In genomic region chr7:30396379-30396778, GRCh38 we compare ENCODE assay signal across 17 cellular contexts.
DNase-seq lines count a peak whose midpoint lies in the region; ATAC-seq and TF ChIP-seq lines count a peak whose summit lies in the region.
"Had no signal": no experiment of that assay in that cellular context is flagged by ENCODE, and none has a peak within 500 bp of the region (broad histone marks: within the 10 kb centered on the region; RNA-seq: fewer than 3 reads in every experiment).

No MANE protein-coding gene starts in this region.

- no peaks in the 10 kb centered on the region for H3K9me3 ChIP-seq in Karpas-422 (ENCODE audit: low read length)
- H3K9me3 ChIP-seq: pancreas had no signal

- no peak overlapping the region for H3K4me2 ChIP-seq in Karpas-422 (ENCODE audit: low read depth, low read length, poor library complexity, severe bottlenecking)

- peak; percentile 9 for DNase-seq in activated naive CD4-positive, alpha-beta T cell treated with anti-CD3 and anti-CD28 coated beads for 36 hours
- DNase-seq in activated naive CD4-positive, alpha-beta T cell treated with anti-CD3 and anti-CD28 coated beads, Interleukin-2, amount 50 U/mL, for 16 hours: no peak
- DNase-seq in Kasumi-1 (lab: John Stamatoyannopoulos, UW) (peak; percentile 64 to 78), astrocyte of the spinal cord (ENCODE audit: low read depth, low spot score) (no peak), osteocyte (ENCODE audit: extremely low spot score, unreplicated experiment) (no peak), Karpas-422 (no peak)
- DNase-seq: effector CD8-positive, alpha-beta T cell; H7; mesenchymal stem cell; NCI-H2081 treated with DMSO at 0.1 percent for 48 hours; pancreas; stimulated activated CD4-positive, alpha-beta T cell treated with anti-CD3 and anti-CD28 coated beads, Interleukin-1b, Interleukin-23, amount 100 ng/mL, for 48 hours; stimulated activated naive CD4-positive, alpha-beta T cell had no signal

- H3K36me3 Mint-ChIP-seq in activated naive CD4-positive, alpha-beta T cell treated with anti-CD3 and anti-CD28 coated beads for 36 hours (ENCODE audit: low read depth): no peaks in the 10 kb centered on the region
- no peaks in the 10 kb centered on the region for H3K36me3 Mint-ChIP-seq in osteocyte (ENCODE audit: unreplicated experiment)

- CTCF ChIA-PET in activated naive CD4-positive, alpha-beta T cell treated with anti-CD3 and anti-CD28 coated beads for 36 hours (lab: Charles Lee): no interaction called here

- H3K27ac Mint-ChIP-seq in activated naive CD4-positive, alpha-beta T cell treated with anti-CD3 and anti-CD28 coated beads for 36 hours: no peak overlapping the region
- no peak overlapping the region for H3K27ac Mint-ChIP-seq in osteocyte (ENCODE audit: unreplicated experiment)

- no peaks in the 10 kb centered on the region for H3K4me1 Mint-ChIP-seq in activated naive CD4-positive, alpha-beta T cell treated with anti-CD3 and anti-CD28 coated beads for 36 hours (ENCODE audit: low read depth)
- no peaks in the 10 kb centered on the region for H3K4me1 Mint-ChIP-seq in osteocyte (ENCODE audit: unreplicated experiment)

- H3K4me3 ChIP-seq in astrocyte of the spinal cord (ENCODE audit: low read depth, low read length): no peak overlapping the region
- no peak overlapping the region for H3K4me3 ChIP-seq in Karpas-422 (ENCODE audit: low read length)
- H3K4me3 ChIP-seq: pancreas had no signal

- peak; percentile 19 for TF ChIP-seq CTCF in astrocyte of the spinal cord (IDR thresholded peaks at IDR 0.05; ENCODE audit: low read depth, low read length)
- peak; percentile 35 for TF ChIP-seq CTCF in osteocyte (IDR thresholded peaks at IDR 0.05)

- peaks cover 17% of the 10 kb centered on the region for H3K4me1 ChIP-seq in Karpas-422 (ENCODE audit: low read length)
- H3K4me1 ChIP-seq: pancreas had no signal

- no peaks in the 10 kb centered on the region for H4K20me1 ChIP-seq in Karpas-422 (ENCODE audit: insufficient read depth, low read depth, low read length)

- H3K27me3 Mint-ChIP-seq in activated naive CD4-positive, alpha-beta T cell treated with anti-CD3 and anti-CD28 coated beads for 36 hours (ENCODE audit: low read depth): no peaks in the 10 kb centered on the region
- no peaks in the 10 kb centered on the region for H3K27me3 Mint-ChIP-seq in osteocyte (ENCODE audit: unreplicated experiment)

- H3K36me3 ChIP-seq in Karpas-422 (ENCODE audit: insufficient read depth, low read length): peaks cover 10% of the 10 kb centered on the region; the same call in 1 of the 2 replicates
- H3K36me3 ChIP-seq: pancreas had no signal

- H3K9me2 ChIP-seq in Karpas-422 (replicated peaks; ENCODE audit: insufficient read depth, low read length): no peaks in the 10 kb centered on the region

- no peaks in the 10 kb centered on the region for H3K27me3 ChIP-seq in Karpas-422 (ENCODE audit: low read length)
- H3K27me3 ChIP-seq: pancreas had no signal

- no peak overlapping the region for H2AFZ ChIP-seq in Karpas-422 (ENCODE audit: low read length)

- no peaks in the 10 kb centered on the region for H3K9me3 Mint-ChIP-seq in activated naive CD4-positive, alpha-beta T cell treated with anti-CD3 and anti-CD28 coated beads for 36 hours
- H3K9me3 Mint-ChIP-seq in osteocyte (ENCODE audit: unreplicated experiment): no peaks in the 10 kb centered on the region

- intact Hi-C loops in activated naive CD4-positive, alpha-beta T cell treated with anti-CD3 and anti-CD28 coated beads for 36 hours (cut with micrococcal nuclease): no loop called here

- ATAC-seq in HG02610 (IDR thresholded peaks at IDR 0.05; ENCODE audit: unreplicated experiment) (no peak), GM21528 (IDR thresholded peaks at IDR 0.05; ENCODE audit: low FRiP score, unreplicated experiment) (no peak)
- ATAC-seq: pancreas, Right ventricle myocardium inferior had no signal

- H3K9ac ChIP-seq in Karpas-422 (ENCODE audit: low read length): no peak overlapping the region

- no peak overlapping the region for H3K4me3 Mint-ChIP-seq in activated naive CD4-positive, alpha-beta T cell treated with anti-CD3 and anti-CD28 coated beads for 36 hours
- no peak overlapping the region for H3K4me3 Mint-ChIP-seq in osteocyte (ENCODE audit: unreplicated experiment)

- H3K27ac ChIP-seq in Karpas-422 (ENCODE audit: low read length): no peak overlapping the region
- H3K27ac ChIP-seq: pancreas, VCaP had no signal

- in situ Hi-C loops in astrocyte of the spinal cord (cut with HindIII; ENCODE audit: low sequenced_read_pairs): no loop called here

- peaks cover 49% of the 10 kb centered on the region for H3K79me2 ChIP-seq in Karpas-422 (ENCODE audit: low read length)

Comparison
In these comparisons a context has a peak if more than half of its experiments do, and no peak if none do; other contexts are left out.
1. DNase-seq: peak in activated naive CD4-positive, alpha-beta T cell treated with anti-CD3 and anti-CD28 coated beads for 36 hours (single experiment) and Kasumi-1 (2 of 2); none in activated naive CD4-positive, alpha-beta T cell treated with anti-CD3 and anti-CD28 coated beads, Interleukin-2, amount 50 U/mL, for 16 hours (single experiment), astrocyte of the spinal cord (single experiment), osteocyte (single experiment) and Karpas-422 (single experiment).